1 cellular context compared by ENCODE assay signal in the genomic region with DNA sequence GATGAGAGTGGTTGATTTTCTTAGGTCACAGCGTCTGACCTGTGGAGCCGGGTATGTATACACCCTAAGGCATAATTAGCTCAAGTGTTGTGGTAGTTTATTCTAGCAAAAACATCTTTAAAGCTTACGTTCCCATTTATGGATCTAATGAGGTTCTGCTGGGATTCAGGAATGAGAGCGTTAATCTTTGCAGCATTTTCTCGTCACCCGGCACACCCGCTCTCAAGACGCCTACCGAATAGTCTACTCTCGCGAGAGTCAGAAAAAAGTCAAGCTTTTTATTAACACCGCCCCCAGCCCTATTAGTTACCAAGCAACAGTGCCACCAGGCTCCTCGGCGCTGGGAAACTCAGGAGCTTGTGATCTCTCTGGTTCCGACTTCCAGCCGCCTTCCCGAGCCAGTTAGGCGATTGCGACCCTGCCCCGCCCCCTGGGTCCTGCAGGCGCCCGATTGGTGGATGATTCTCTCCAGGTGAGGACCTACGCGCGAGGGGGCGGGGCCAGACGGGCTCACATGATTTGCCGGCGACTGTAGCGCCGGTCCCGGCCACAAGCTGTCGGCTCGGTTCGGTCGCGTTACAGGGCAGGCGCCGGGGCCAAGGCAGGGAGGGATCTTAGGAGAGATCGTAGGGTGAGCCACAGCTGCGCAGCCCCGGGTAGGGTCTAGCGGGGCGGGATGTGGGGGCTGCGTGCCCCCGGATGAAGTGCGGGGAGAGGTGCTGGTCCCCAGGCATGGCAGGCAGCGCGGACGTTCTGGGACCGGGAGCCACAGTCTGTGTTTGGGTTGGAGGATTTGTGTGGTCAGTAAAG.
A peak's percentile ranks its signal among the peaks of the same experiment; 100 is the strongest.
TF ChIP-seq lines count a peak whose summit lies in the region.

Gene PFKFB2 (plus strand): TSS at position 540 of the 810 bp plus-strand sequence. CDS start 1,443 bp downstream, outside the sequence.

TF ChIP-seq in HepG2, 621 proteins besides CTCF, POLR2A, EP300 and RAD21 (continued from another document and continues in another):
- TF ChIP-seq, protein P1, sequence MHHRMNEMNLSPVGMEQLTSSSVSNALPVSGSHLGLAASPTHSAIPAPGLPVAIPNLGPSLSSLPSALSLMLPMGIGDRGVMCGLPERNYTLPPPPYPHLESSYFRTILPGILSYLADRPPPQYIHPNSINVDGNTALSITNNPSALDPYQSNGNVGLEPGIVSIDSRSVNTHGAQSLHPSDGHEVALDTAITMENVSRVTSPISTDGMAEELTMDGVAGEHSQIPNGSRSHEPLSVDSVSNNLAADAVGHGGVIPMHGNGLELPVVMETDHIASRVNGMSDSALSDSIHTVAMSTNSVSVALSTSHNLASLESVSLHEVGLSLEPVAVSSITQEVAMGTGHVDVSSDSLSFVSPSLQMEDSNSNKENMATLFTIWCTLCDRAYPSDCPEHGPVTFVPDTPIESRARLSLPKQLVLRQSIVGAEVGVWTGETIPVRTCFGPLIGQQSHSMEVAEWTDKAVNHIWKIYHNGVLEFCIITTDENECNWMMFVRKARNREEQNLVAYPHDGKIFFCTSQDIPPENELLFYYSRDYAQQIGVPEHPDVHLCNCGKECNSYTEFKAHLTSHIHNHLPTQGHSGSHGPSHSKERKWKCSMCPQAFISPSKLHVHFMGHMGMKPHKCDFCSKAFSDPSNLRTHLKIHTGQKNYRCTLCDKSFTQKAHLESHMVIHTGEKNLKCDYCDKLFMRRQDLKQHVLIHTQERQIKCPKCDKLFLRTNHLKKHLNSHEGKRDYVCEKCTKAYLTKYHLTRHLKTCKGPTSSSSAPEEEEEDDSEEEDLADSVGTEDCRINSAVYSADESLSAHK (CRISPR knock-in tag; IDR thresholded peaks at IDR 0.05; ENCODE audit: borderline replicate concordance): no peak
- TF ChIP-seq ZSCAN5A (CRISPR knock-in tag; IDR thresholded peaks at IDR 0.05; ENCODE audit: borderline replicate concordance) (0 out of 2 replicates have a peak, but pooled peaks have one; percentile 7), ZNF766 (CRISPR knock-in tag; IDR thresholded peaks at IDR 0.05; ENCODE audit: borderline replicate concordance) (no peak), FOXC1 (CRISPR knock-in tag; IDR thresholded peaks at IDR 0.05; ENCODE audit: borderline replicate concordance) (peak; percentile 81), ZNF143 (CRISPR knock-in tag; IDR thresholded peaks at IDR 0.05) (no peak), ZNF564 (CRISPR knock-in tag; IDR thresholded peaks at IDR 0.05) (peak; percentile 100), ZNF563 (CRISPR knock-in tag; IDR thresholded peaks at IDR 0.05) (peak; percentile 25; the same call in 1 of the 2 replicates), CBFB (CRISPR knock-in tag; IDR thresholded peaks at IDR 0.05) (peak; percentile 68; the same call in 1 of the 2 replicates), NR2F1 (CRISPR knock-in tag; IDR thresholded peaks at IDR 0.05) (no peak), ATAD3A (CRISPR knock-in tag; IDR thresholded peaks at IDR 0.05) (no peak), JDP2 (CRISPR knock-in tag; IDR thresholded peaks at IDR 0.05; ENCODE audit: borderline replicate concordance) (no peak), ZNF138 (CRISPR knock-in tag; IDR thresholded peaks at IDR 0.05; ENCODE audit: low read depth) (no peak), PRPF4 (IDR thresholded peaks at IDR 0.05; ENCODE audit: low read depth, low read length, poor library complexity, severe bottlenecking) (no peak), GATAD1 (CRISPR knock-in tag; IDR thresholded peaks at IDR 0.05) (peak; percentile 76; the same call in 1 of the 2 replicates), CHCHD3 (CRISPR knock-in tag; IDR thresholded peaks at IDR 0.05) (no peak), ZNF10 (CRISPR knock-in tag; IDR thresholded peaks at IDR 0.05; ENCODE audit: borderline replicate concordance, low read depth) (no peak), ZBTB21 (CRISPR knock-in tag; IDR thresholded peaks at IDR 0.05) (no peak), UBTF (CRISPR knock-in tag; IDR thresholded peaks at IDR 0.05) (peak; percentile 76), KLF16 (CRISPR knock-in tag; IDR thresholded peaks at IDR 0.05) (peak in 1 of 2 experiments; percentile 52; a peak in 2 of 4 replicates), ARID2 (CRISPR knock-in tag; IDR thresholded peaks at IDR 0.05; ENCODE audit: borderline replicate concordance) (no peak), GABPB1 (CRISPR knock-in tag; IDR thresholded peaks at IDR 0.05) (peak; percentile 72; the same call in 1 of the 2 replicates), IKZF5 (CRISPR knock-in tag; IDR thresholded peaks at IDR 0.05) (peak; percentile 59), SP2 (CRISPR knock-in tag; IDR thresholded peaks at IDR 0.05) (peak; percentile 57), ZEB1 (IDR thresholded peaks at IDR 0.05; ENCODE audit: insufficient replicate concordance, low read depth) (peak; percentile 90), PITX1 (CRISPR knock-in tag; IDR thresholded peaks at IDR 0.05) (no peak), HDAC1 (CRISPR knock-in tag; IDR thresholded peaks at IDR 0.05) (peak; percentile 80), FOXP1 (IDR thresholded peaks at IDR 0.05) (no peak), FOXP1 (CRISPR knock-in tag; IDR thresholded peaks at IDR 0.05) (no peak), ZSCAN20 (CRISPR knock-in tag; IDR thresholded peaks at IDR 0.05; ENCODE audit: borderline replicate concordance) (no peak), SIX4 (CRISPR knock-in tag; IDR thresholded peaks at IDR 0.05) (no peak), AHR (CRISPR knock-in tag; IDR thresholded peaks at IDR 0.05) (peak; percentile 35; the same call in 1 of the 2 replicates), ZNF253 (CRISPR knock-in tag; IDR thresholded peaks at IDR 0.05; ENCODE audit: borderline replicate concordance) (no peak), ZBTB25 (CRISPR knock-in tag; IDR thresholded peaks at IDR 0.05) (0 out of 2 replicates have a peak, but pooled peaks have one; percentile 48), TGIF2 (CRISPR knock-in tag; IDR thresholded peaks at IDR 0.05) (peak; percentile 15; the same call in 1 of the 2 replicates), REST (IDR thresholded peaks at IDR 0.05; ENCODE audit: borderline replicate concordance in 1 of 2, low read depth in 1 of 2, low read length in 2 of 2) (peak in 1 of 2 experiments; percentile 42; a peak in 1 of 4 replicates), NFIB (CRISPR knock-in tag; IDR thresholded peaks at IDR 0.05; ENCODE audit: borderline replicate concordance) (no peak), KDM4B (CRISPR knock-in tag; IDR thresholded peaks at IDR 0.05) (no peak)
- TF ChIP-seq, protein P2, sequence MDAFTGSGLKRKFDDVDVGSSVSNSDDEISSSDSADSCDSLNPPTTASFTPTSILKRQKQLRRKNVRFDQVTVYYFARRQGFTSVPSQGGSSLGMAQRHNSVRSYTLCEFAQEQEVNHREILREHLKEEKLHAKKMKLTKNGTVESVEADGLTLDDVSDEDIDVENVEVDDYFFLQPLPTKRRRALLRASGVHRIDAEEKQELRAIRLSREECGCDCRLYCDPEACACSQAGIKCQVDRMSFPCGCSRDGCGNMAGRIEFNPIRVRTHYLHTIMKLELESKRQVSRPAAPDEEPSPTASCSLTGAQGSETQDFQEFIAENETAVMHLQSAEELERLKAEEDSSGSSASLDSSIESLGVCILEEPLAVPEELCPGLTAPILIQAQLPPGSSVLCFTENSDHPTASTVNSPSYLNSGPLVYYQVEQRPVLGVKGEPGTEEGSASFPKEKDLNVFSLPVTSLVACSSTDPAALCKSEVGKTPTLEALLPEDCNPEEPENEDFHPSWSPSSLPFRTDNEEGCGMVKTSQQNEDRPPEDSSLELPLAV (CRISPR knock-in tag; conservative IDR thresholded peaks at IDR 0.05; ENCODE audit: low read depth): no peak
- TF ChIP-seq, protein P3, sequence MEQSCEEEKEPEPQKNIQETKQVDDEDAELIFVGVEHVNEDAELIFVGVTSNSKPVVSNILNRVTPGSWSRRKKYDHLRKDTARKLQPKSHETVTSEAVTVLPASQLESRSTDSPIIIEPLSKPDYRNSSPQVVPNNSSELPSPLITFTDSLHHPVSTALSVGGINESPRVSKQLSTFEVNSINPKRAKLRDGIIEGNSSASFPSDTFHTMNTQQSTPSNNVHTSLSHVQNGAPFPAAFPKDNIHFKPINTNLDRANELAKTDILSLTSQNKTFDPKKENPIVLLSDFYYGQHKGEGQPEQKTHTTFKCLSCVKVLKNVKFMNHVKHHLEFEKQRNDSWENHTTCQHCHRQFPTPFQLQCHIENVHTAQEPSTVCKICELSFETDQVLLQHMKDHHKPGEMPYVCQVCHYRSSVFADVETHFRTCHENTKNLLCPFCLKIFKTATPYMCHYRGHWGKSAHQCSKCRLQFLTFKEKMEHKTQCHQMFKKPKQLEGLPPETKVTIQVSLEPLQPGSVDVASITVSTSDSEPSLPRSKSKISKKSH (CRISPR knock-in tag; IDR thresholded peaks at IDR 0.05; ENCODE audit: borderline replicate concordance): 0 out of 2 replicates have a peak, but pooled peaks have one; percentile 27
- TF ChIP-seq, protein P4, sequence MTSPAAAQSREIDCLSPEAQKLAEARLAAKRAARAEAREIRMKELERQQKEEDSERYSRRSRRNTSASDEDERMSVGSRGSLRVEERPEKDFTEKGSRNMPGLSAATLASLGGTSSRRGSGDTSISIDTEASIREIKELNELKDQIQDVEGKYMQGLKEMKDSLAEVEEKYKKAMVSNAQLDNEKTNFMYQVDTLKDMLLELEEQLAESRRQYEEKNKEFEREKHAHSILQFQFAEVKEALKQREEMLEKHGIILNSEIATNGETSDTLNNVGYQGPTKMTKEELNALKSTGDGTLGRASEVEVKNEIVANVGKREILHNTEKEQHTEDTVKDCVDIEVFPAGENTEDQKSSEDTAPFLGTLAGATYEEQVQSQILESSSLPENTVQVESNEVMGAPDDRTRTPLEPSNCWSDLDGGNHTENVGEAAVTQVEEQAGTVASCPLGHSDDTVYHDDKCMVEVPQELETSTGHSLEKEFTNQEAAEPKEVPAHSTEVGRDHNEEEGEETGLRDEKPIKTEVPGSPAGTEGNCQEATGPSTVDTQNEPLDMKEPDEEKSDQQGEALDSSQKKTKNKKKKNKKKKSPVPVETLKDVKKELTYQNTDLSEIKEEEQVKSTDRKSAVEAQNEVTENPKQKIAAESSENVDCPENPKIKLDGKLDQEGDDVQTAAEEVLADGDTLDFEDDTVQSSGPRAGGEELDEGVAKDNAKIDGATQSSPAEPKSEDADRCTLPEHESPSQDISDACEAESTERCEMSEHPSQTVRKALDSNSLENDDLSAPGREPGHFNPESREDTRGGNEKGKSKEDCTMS (CRISPR knock-in tag; conservative IDR thresholded peaks at IDR 0.05): no peak
